9 cellular contexts compared by ENCODE assay signal in the genomic region with DNA sequence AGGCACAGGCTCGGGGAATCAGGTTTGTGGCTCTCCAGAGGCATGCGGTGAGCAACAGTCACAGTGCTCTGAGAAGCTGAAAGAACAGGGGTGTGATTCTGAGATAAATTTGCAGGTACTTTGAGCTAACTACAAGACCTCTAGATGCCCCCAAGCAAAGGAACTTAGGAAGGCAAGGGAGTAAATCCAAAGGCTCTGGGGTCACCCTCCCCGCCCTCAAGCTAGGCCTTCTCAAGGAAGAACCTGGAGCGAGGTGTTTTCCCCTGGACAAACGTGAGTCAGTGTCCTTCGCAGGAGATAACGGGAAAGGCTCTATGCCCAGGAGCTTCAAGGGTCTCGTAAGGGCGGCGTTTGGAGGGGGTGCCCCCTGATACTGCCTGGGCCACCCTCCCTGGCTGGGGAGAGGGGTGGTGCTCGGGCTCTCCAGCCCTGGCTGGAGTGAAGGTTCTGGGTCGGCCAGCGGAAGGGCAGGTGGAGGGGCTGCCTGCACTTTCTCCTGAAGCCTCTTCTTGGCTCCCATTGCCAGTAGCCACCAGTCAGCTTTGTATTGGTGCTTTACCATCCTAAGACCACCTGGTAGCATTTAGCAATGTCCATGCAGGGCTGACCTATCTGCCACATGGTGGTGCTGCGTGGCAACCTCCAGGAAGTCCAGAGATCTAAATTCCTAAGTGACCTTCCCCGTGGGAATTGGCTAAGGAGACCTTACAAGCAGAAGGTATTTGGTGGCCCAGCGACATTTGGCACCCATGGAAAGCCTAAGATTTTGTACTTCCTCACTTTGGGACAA. TPM values are rescaled to one million over a fixed set of nuclear protein-coding genes. Genes with fewer than 3 reads are reported as not detected.
DNase-seq lines count a peak whose midpoint lies in the region; ATAC-seq, FAIRE-seq and TF ChIP-seq lines count a peak whose summit lies in the region.
"Had no signal": no experiment of that assay in that cellular context is flagged by ENCODE, and none has a peak within 500 bp of the region (broad histone marks: within the 10 kb centered on the region; RNA-seq: fewer than 3 reads in every experiment).

No MANE protein-coding gene starts in this region.

- POLR2A ChIA-PET in activated CD4-positive, alpha-beta memory T cell treated with anti-CD3 and anti-CD28 coated beads, Interleukin-2, amount 10 ng/mL, durations not matched to agents 7 days and 5 days (lab: Charles Lee), result no interaction called here

- no peak overlapping the region for H3K27ac ChIP-seq in C4-2B

- H3K36me3 Mint-ChIP-seq in activated CD4-positive, alpha-beta memory T cell treated with anti-CD3 and anti-CD28 coated beads, Interleukin-2, amount 10 ng/mL, durations not matched to agents 7 days and 5 days (ENCODE audit: low read depth), result no peaks in the 10 kb centered on the region
- no peaks in the 10 kb centered on the region for H3K36me3 Mint-ChIP-seq in immature natural killer cell
- H3K36me3 Mint-ChIP-seq: activated CD4-positive, alpha-beta memory T cell treated with anti-CD3 and anti-CD28 coated beads for 36 hours had no signal

- ATAC-seq in left lobe of liver, result peak; percentile 69
- no peak for ATAC-seq in HG02885 (IDR thresholded peaks at IDR 0.05; ENCODE audit: poor library complexity, unreplicated experiment)

- TF ChIP-seq CTCF in C4-2B (conservative IDR thresholded peaks at IDR 0.05), result peak; percentile 46

- no peak overlapping the region for H3K27ac Mint-ChIP-seq in activated CD4-positive, alpha-beta memory T cell treated with anti-CD3 and anti-CD28 coated beads, Interleukin-2, amount 10 ng/mL, durations not matched to agents 7 days and 5 days
- H3K27ac Mint-ChIP-seq in immature natural killer cell, result no peak overlapping the region
- H3K27ac Mint-ChIP-seq: activated CD4-positive, alpha-beta memory T cell treated with anti-CD3 and anti-CD28 coated beads for 36 hours had no signal

- no peak for FAIRE-seq in HTR-8/SVneo (lab: Jason Lieb, UNC)

- H3K4me3 Mint-ChIP-seq in activated CD4-positive, alpha-beta memory T cell treated with anti-CD3 and anti-CD28 coated beads, Interleukin-2, amount 10 ng/mL, durations not matched to agents 7 days and 5 days, result no peak overlapping the region
- no peak overlapping the region for H3K4me3 Mint-ChIP-seq in immature natural killer cell
- H3K4me3 Mint-ChIP-seq: activated CD4-positive, alpha-beta memory T cell treated with anti-CD3 and anti-CD28 coated beads for 36 hours had no signal

- CTCF ChIA-PET in activated CD4-positive, alpha-beta memory T cell treated with anti-CD3 and anti-CD28 coated beads, Interleukin-2, amount 10 ng/mL, durations not matched to agents 7 days and 5 days (lab: Charles Lee), result interaction anchor here (6.5 kb wide), 1 partner anchor 10 kb away, joined by 39 read pairs; no protein-coding TSS in a partner anchor

- no peaks in the 10 kb centered on the region for H3K4me1 Mint-ChIP-seq in activated CD4-positive, alpha-beta memory T cell treated with anti-CD3 and anti-CD28 coated beads, Interleukin-2, amount 10 ng/mL, durations not matched to agents 7 days and 5 days
- H3K4me1 Mint-ChIP-seq in immature natural killer cell, result no peaks in the 10 kb centered on the region

- H3K27me3 Mint-ChIP-seq in activated CD4-positive, alpha-beta memory T cell treated with anti-CD3 and anti-CD28 coated beads, Interleukin-2, amount 10 ng/mL, durations not matched to agents 7 days and 5 days, result peaks cover 8% of the 10 kb centered on the region
- peaks cover 0 to 8% (median 0%) of the 10 kb centered on the region in 3 donors for H3K27me3 Mint-ChIP-seq in immature natural killer cell (ENCODE audit: low read depth in 3 of 3)
- H3K27me3 Mint-ChIP-seq: activated CD4-positive, alpha-beta memory T cell treated with anti-CD3 and anti-CD28 coated beads for 36 hours had no signal

- DNase-seq in HTR-8/SVneo (ENCODE audit: insufficient read length, low spot score) (peak; percentile 33), astrocyte of the hippocampus (ENCODE audit: low read depth, low spot score) (peak; percentile 38), left lobe of liver (ENCODE audit: low spot score) (no peak), immature natural killer cell (no peak)
- no peak for DNase-seq in activated CD4-positive, alpha-beta memory T cell treated with anti-CD3 and anti-CD28 coated beads, Interleukin-2, amount 10 ng/mL, durations not matched to agents 7 days and 5 days
- no peak for DNase-seq in activated CD8-positive, alpha-beta memory T cell treated with anti-CD3 and anti-CD28 coated beads, Interleukin-2, amount 50 U/mL, for 4 hours
- DNase-seq: activated CD4-positive, alpha-beta memory T cell treated with anti-CD3 and anti-CD28 coated beads for 36 hours had no signal

- no peaks in the 10 kb centered on the region for H3K9me3 Mint-ChIP-seq in activated CD4-positive, alpha-beta memory T cell treated with anti-CD3 and anti-CD28 coated beads, Interleukin-2, amount 10 ng/mL, durations not matched to agents 7 days and 5 days
- H3K9me3 Mint-ChIP-seq in immature natural killer cell, result no peaks in the 10 kb centered on the region
- H3K9me3 Mint-ChIP-seq: activated CD4-positive, alpha-beta memory T cell treated with anti-CD3 and anti-CD28 coated beads for 36 hours had no signal

RNA-seq across cellular contexts. Expression of a gene that starts 44.0 kb away (rescaled TPM):
- total RNA-seq in left lobe of liver, result 0.38 TPM
- under 1 TPM; 0.65 to 0.85 TPM for total RNA-seq in activated CD4-positive, alpha-beta memory T cell treated with anti-CD3 and anti-CD28 coated beads, Interleukin-2, amount 10 ng/mL, durations not matched to agents 7 days and 5 days
- not detected for polyA plus RNA-seq in immature natural killer cell

Comparison
In these comparisons a context has a peak if more than half of its experiments do, and no peak if none do; other contexts are left out.
1. DNase-seq: peak in HTR-8/SVneo (single experiment) and astrocyte of the hippocampus (single experiment); none in left lobe of liver (single experiment), activated CD4-positive, alpha-beta memory T cell treated with anti-CD3 and anti-CD28 coated beads, Interleukin-2, amount 10 ng/mL, durations not matched to agents 7 days and 5 days (single experiment), activated CD8-positive, alpha-beta memory T cell treated with anti-CD3 and anti-CD28 coated beads, Interleukin-2, amount 50 U/mL, for 4 hours (single experiment) and immature natural killer cell (0 of 3).